29 cellular contexts compared by ENCODE assay signal in the genomic region with DNA sequence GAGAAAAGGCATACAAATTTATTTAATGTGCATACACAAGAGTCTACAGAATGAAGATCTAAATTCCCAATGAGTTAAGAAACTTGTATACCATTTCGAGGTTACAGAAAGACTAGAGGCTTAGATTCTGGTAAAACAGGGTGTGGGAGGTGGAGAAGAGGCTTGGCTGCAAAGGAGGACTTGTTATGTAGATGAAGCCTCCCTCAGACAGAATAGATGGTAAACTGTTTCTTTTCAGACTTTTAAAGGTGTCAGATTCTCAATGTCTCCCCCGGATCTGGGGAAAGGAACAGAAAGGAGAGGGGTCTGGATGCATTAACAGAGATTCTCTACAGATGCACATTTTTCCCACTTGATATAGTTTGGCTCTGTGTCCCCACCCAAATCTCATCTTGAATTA.
"Had no signal": no experiment of that assay in that cellular context is flagged by ENCODE, and none has a peak within 500 bp of the region (broad histone marks: within the 10 kb centered on the region; RNA-seq: fewer than 3 reads in every experiment).

No MANE protein-coding gene starts in this region.

- ATAC-seq: left lung; naive thymus-derived CD4-positive, alpha-beta T cell had no signal

- H3K4me3 ChIP-seq: coronary artery, esophagus squamous epithelium, heart right ventricle, left lung, prostate gland, right atrium auricular region, smooth muscle cell, testis, tibial artery had no signal

- H3K27me3 ChIP-seq: esophagus squamous epithelium, heart right ventricle, left lung, right atrium auricular region, testis, tibial artery had no signal

- H3K27me3 Mint-ChIP-seq: type B pancreatic cell had no signal

- H3K9me3 Mint-ChIP-seq: nephron had no signal

- H3K27ac ChIP-seq: esophagus squamous epithelium, left lung, prostate gland, testis had no signal

- H3K4me1 Mint-ChIP-seq: naive thymus-derived CD4-positive, alpha-beta T cell had no signal

- H3K36me3 ChIP-seq: esophagus squamous epithelium, heart right ventricle, left lung, prostate gland, right atrium auricular region, tibial artery had no signal

- H3K9me3 ChIP-seq: esophagus squamous epithelium, left lung, prostate gland, right atrium auricular region, testis, tibial artery had no signal

- H3K36me3 Mint-ChIP-seq: naive thymus-derived CD4-positive, alpha-beta T cell; type B pancreatic cell had no signal

- DNase-seq: dermis blood vessel endothelial cell; effector memory CD4-positive, alpha-beta T cell; erythroblast; esophagus squamous epithelium; foreskin melanocyte; glutamatergic neuron; heart right ventricle; hippocampal formation; left cardiac atrium; left lung; mammary epithelial cell; mesendoderm; midbrain; naive thymus-derived CD4-positive, alpha-beta T cell; nucleus accumbens; stimulated activated CD4-positive, alpha-beta T cell treated with anti-CD3 and anti-CD28 coated beads, Interleukin-12 subunit alpha, Interleukin-12 subunit beta, amount 100 ng/mL, for 4 hours; stimulated activated CD4-positive, alpha-beta T cell treated with anti-CD3 and anti-CD28 coated beads, Interleukin-1b, Interleukin-23, amount 100 ng/mL, for 48 hours; stimulated activated CD4-positive, alpha-beta T cell treated with anti-CD3 and anti-CD28 coated beads, Interleukin-4, amount 100 ng/mL, for 1 hour; stimulated activated CD8-positive, alpha-beta memory T cell treated with anti-CD3 and anti-CD28 coated beads, Interleukin-4, amount 100 ng/mL, for 48 hours; stimulated activated naive CD4-positive, alpha-beta T cell treated with Interleukin-2 at 50 U/mL for 16 hours; substantia nigra; testis; tibial artery had no signal

- H3K4me3 Mint-ChIP-seq: naive thymus-derived CD4-positive, alpha-beta T cell; nephron; type B pancreatic cell had no signal

- H3K27ac Mint-ChIP-seq: naive thymus-derived CD4-positive, alpha-beta T cell; type B pancreatic cell had no signal

- H3K4me1 ChIP-seq: left lung, prostate gland, right atrium auricular region had no signal
